1 cellular context compared by ENCODE assay signal in genomic region chr20:35737865-35738333, GRCh38.
A peak's percentile ranks its signal among the peaks of the same experiment; 100 is the strongest.
TF ChIP-seq lines count a peak whose summit lies in the region.

No MANE protein-coding gene starts in this region.

TF ChIP-seq in K562, 482 proteins besides CTCF, POLR2A, EP300 and RAD21:
- peak; percentile 50 for TF ChIP-seq RBFOX2 (IDR thresholded peaks at IDR 0.05; ENCODE audit: low read depth, low read length)
- TF ChIP-seq ZFX (CRISPR knock-in tag; IDR thresholded peaks at IDR 0.05), result 0 out of 2 replicates have a peak, but pooled peaks have one; percentile 13
- peak; percentile 5; the same call in 1 of the 2 replicates for TF ChIP-seq POLR2AphosphoS5 (IDR thresholded peaks at IDR 0.05; ENCODE audit: control insufficient read depth, insufficient read depth, low read depth, low read length)
- TF ChIP-seq ZNF124 (CRISPR knock-in tag; IDR thresholded peaks at IDR 0.05), result no peak
